In genomic region chr22:35341090-35341874, GRCh38 we compare ENCODE assay signal across 24 cellular contexts.
"Had no signal": no experiment of that assay in that cellular context is flagged by ENCODE, and none has a peak within 500 bp of the region (broad histone marks: within the 10 kb centered on the region; RNA-seq: fewer than 3 reads in every experiment).

No MANE protein-coding gene starts in this region.

- H3K27me3 ChIP-seq: tibial nerve, vagina had no signal

- H3K27ac Mint-ChIP-seq: activated naive CD8-positive, alpha-beta T cell treated with anti-CD3 and anti-CD28 coated beads for 36 hours; brain; immature natural killer cell had no signal

- FAIRE-seq: TTC549 had no signal

- H3K27ac ChIP-seq: tibial nerve, vagina had no signal

- ATAC-seq: activated CD4-positive, CD25-positive, alpha-beta regulatory T cell treated with anti-CD3 and anti-CD28 coated beads, Interleukin-2, amount 50 U/mL, for 24 hours; left cardiac atrium; mucosa of descending colon; naive thymus-derived CD4-positive, alpha-beta T cell had no signal

- H3K4me3 ChIP-seq: lung, mucosa of descending colon, skin epidermis, tibial nerve, vagina had no signal

- H3K4me3 Mint-ChIP-seq: activated naive CD8-positive, alpha-beta T cell treated with anti-CD3 and anti-CD28 coated beads for 36 hours; brain; immature natural killer cell; naive thymus-derived CD4-positive, alpha-beta T cell had no signal

- H3K4me1 Mint-ChIP-seq: brain, immature natural killer cell had no signal

- DNase-seq: activated CD4-positive, alpha-beta T cell treated with anti-CD3 and anti-CD28 coated beads, Interleukin-2, amount 50 U/mL, for 4 hours; activated effector memory CD4-positive, alpha-beta T cell treated with Interleukin-2 at 50 U/mL for 16 hours; activated naive CD8-positive, alpha-beta T cell treated with anti-CD3 and anti-CD28 coated beads for 36 hours; activated T-cell treated with anti-CD3 and anti-CD28 coated beads for 4 hours; amygdala; effector CD8-positive, alpha-beta T cell; foreskin fibroblast; head of caudate nucleus; immature natural killer cell; left cardiac atrium; mucosa of descending colon; naive thymus-derived CD4-positive, alpha-beta T cell; stimulated activated CD4-positive, alpha-beta T cell treated with anti-CD3 and anti-CD28 coated beads, Interleukin-15, amount 100 ng/mL, for 24 hours; stimulated activated CD4-positive, alpha-beta T cell treated with anti-CD3 and anti-CD28 coated beads, Interleukin-4, amount 100 ng/mL, for 1 hour; stimulated activated naive CD4-positive, alpha-beta T cell treated with Interleukin-2 at 50 U/mL for 16 hours; substantia nigra; SW 1271 had no signal

- H3K4me1 ChIP-seq: tibial nerve, vagina had no signal

- H3K9me3 ChIP-seq: mucosa of descending colon, tibial nerve, vagina had no signal

- H3K9me3 Mint-ChIP-seq: activated naive CD8-positive, alpha-beta T cell treated with anti-CD3 and anti-CD28 coated beads for 36 hours; brain; immature natural killer cell; naive thymus-derived CD4-positive, alpha-beta T cell had no signal

- H3K27me3 Mint-ChIP-seq: activated naive CD8-positive, alpha-beta T cell treated with anti-CD3 and anti-CD28 coated beads for 36 hours; brain; naive thymus-derived CD4-positive, alpha-beta T cell had no signal
